In the genomic region with DNA sequence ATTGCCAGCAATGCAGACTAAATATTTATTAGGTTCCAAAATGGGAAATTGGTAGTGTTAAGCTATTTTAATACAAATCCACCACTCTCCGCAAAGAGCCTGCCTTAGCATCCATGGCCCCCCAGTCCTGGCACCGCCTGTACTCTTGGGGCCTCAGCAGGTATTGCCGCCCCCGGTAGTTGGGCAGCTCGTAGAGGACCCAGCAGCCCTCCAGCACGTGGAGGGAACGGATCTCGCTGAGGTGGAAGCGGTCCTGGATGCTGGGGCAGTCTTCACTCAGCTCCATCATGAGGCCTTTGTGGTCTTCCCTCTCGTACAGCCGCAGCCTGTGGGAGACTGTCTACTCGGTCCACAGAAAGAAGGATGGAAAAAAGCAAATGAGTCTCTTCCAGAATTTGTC, we compare ENCODE assay signal across 10 cellular contexts. TPM values are rescaled to one million over a fixed set of nuclear protein-coding genes. Genes with fewer than 3 reads are reported as not detected.
"Had no signal": no experiment of that assay in that cellular context is flagged by ENCODE, and none has a peak within 500 bp of the region (broad histone marks: within the 10 kb centered on the region; RNA-seq: fewer than 3 reads in every experiment).

No MANE protein-coding gene starts in this region.

- H3K36me3 Mint-ChIP-seq: IgD-negative memory B cell had no signal

- ATAC-seq: HCT116 had no signal

- H2AFZ ChIP-seq: GM23248 had no signal

- H3K27ac ChIP-seq: GM23248 had no signal

- DNase-seq: GM23248, H7, HFFc6, KBM-7 had no signal

- H3K9me3 ChIP-seq: HAP-1 had no signal

- H3K36me3 ChIP-seq: HAP-1 had no signal

- H3K9ac ChIP-seq: GM23248 had no signal

- H3K9me3 Mint-ChIP-seq: HFFc6 had no signal

- H3K4me3 ChIP-seq: GM23248, HAP-1 had no signal

- H3K4me3 Mint-ChIP-seq: HFFc6, IgD-negative memory B cell had no signal

- H3K27ac Mint-ChIP-seq: HFFc6, IgD-negative memory B cell had no signal

- FAIRE-seq: HTR-8/SVneo had no signal

RNA-seq across cellular contexts. Expression of a gene that starts 1.5 kb away (rescaled TPM):
- total RNA-seq: GM23248, H4, H7, HFFc6, HT-29 had no signal
- polyA plus RNA-seq: GM23248, IgD-negative memory B cell had no signal

RNA-seq across cellular contexts. Expression of a gene that starts 3.8 kb away (rescaled TPM):
- total RNA-seq: GM23248, H4, HFFc6, HT-29 had no signal
- polyA plus RNA-seq: GM23248, IgD-negative memory B cell had no signal

RNA-seq across cellular contexts. Expression of a gene that starts 17.8 kb away (rescaled TPM):
- total RNA-seq: GM23248, H4, HFFc6, HT-29 had no signal
- polyA plus RNA-seq: GM23248, IgD-negative memory B cell had no signal

RNA-seq across cellular contexts. Expression of a gene that starts 35.3 kb away (rescaled TPM):
- total RNA-seq: GM23248, H4, H7, HFFc6, HT-29 had no signal
- polyA plus RNA-seq: GM23248, IgD-negative memory B cell had no signal
